Comparison of ENCODE assay signal across 10 cellular contexts in the genomic region with DNA sequence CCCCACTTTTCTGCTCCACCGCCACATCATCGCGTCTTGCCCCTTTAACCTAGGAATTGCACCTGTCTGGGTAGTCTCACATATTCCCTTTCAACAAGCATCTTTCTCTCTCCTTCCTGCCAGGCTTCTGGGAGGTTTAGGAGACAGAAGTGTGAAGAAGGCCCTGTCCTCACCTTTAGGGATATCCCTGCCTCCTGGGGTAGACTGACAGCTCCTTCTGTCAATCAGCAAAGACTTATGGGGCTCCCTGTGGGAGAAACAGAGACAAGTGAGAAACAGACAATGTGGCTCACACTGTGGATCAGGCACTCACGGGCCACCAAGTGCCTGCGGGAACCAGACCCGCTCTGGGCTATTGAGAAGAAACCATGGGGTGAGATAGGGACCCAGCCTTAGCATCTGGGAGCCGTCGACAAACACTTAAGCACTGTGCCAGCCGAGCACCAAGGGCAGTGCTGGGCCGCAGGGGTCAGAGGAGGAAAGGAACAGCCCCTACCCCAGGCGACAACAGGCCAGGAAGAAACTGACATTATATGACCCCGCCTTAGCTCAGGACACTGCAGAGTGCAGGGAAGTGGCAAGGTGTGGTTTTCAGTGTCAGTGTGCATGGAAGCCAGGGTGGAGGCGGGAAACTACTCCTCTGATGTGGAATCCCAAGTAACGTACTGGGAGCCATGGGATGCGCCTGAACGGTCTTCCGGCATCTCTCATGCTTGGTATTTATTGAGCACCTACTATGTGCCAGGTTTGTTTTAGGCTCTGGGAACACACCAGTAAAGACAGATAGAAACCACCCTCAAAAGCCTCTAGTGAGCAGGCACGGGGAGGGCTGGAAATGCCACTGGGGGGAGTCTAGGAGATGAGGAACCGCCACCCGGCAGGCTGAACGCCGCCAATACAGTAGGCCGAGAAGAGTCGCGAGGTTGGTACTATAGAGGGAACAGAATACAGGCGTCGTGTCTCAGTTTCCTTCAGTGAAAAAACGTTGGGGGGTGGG. TPM values are rescaled to one million over a fixed set of nuclear protein-coding genes. Genes with fewer than 3 reads are reported as not detected.
DNase-seq lines count a peak whose midpoint lies in the region; ATAC-seq and TF ChIP-seq lines count a peak whose summit lies in the region.
"Had no signal": no experiment of that assay in that cellular context is flagged by ENCODE, and none has a peak within 500 bp of the region (broad histone marks: within the 10 kb centered on the region; RNA-seq: fewer than 3 reads in every experiment).

No MANE protein-coding gene starts in this region.

- H3K4ac ChIP-seq in H9 (ENCODE audit: low read depth, low read length): no peak overlapping the region

- H2BK20ac ChIP-seq in H9 (ENCODE audit: low read depth, low read length, poor library complexity, severe bottlenecking): no peak overlapping the region

- H3K4me3 ChIP-seq in skeletal muscle tissue (ENCODE audit: low read length in 3 of 3): peak overlapping the region; percentile 51 to 73 (median 68)

- no peak overlapping the region for H2BK5ac ChIP-seq in H9 (ENCODE audit: insufficient read length, low read length)

- no peaks in the 10 kb centered on the region for H3K79me2 ChIP-seq in H9 (ENCODE audit: insufficient read depth, low read length)

- H3K36me3 ChIP-seq in skeletal muscle tissue (ENCODE audit: control insufficient read depth in 3 of 3, insufficient read depth in 3 of 3, low read length in 3 of 3): no peaks in the 10 kb centered on the region

- H2BK120ac ChIP-seq in H9 (ENCODE audit: low read depth, low read length, poor library complexity, severe bottlenecking): no peak overlapping the region

- no peak overlapping the region for H2AFZ ChIP-seq in H9 (ENCODE audit: low read length)

- H4K5ac ChIP-seq in H9 (ENCODE audit: insufficient read length, low read depth, low read length): no peak overlapping the region

- no peak overlapping the region for H3T11ph ChIP-seq in H9 (ENCODE audit: low read length)

- no peak overlapping the region for H3K14ac ChIP-seq in H9 (ENCODE audit: insufficient read depth, low read length)

- H3K4me1 Mint-ChIP-seq in H9: peaks cover 17 to 38% of the 10 kb centered on the region in 2 experiments
- peaks cover 24% of the 10 kb centered on the region for H3K4me1 Mint-ChIP-seq in T-helper 17 cell
- peaks cover 11% of the 10 kb centered on the region for H3K4me1 Mint-ChIP-seq in glutamatergic neuron (ENCODE audit: low read depth, unreplicated experiment)

- peaks cover 7% of the 10 kb centered on the region for H3K23me2 ChIP-seq in H9 (ENCODE audit: insufficient read length, low read depth, low read length, poor library complexity, severe bottlenecking)

- H3K4me2 ChIP-seq in H9 (ENCODE audit: insufficient read depth, insufficient read length, low read length): peak overlapping the region; percentile 93

- H3K36me3 Mint-ChIP-seq in H9 (ENCODE audit: insufficient read depth in 1 of 3, low read depth in 3 of 3): no peaks in the 10 kb centered on the region; a peak in 3 of 7 replicates
- H3K36me3 Mint-ChIP-seq in T-helper 17 cell (ENCODE audit: low read depth): peaks cover 12% of the 10 kb centered on the region
- H3K36me3 Mint-ChIP-seq in glutamatergic neuron (ENCODE audit: unreplicated experiment): peaks cover 6% of the 10 kb centered on the region

- no peak overlapping the region for H3K18ac ChIP-seq in H9 (ENCODE audit: insufficient read length, low read depth, low read length)

- H2AK5ac ChIP-seq in H9 (ENCODE audit: insufficient read length, low read length): no peak overlapping the region

- no peak overlapping the region for H4K91ac ChIP-seq in H9 (ENCODE audit: insufficient read length, low read depth, low read length)

- H3K27me3 Mint-ChIP-seq in H9 (ENCODE audit: low read depth): peaks cover 97% of the 10 kb centered on the region
- peaks cover 36% of the 10 kb centered on the region for H3K27me3 Mint-ChIP-seq in T-helper 17 cell
- peaks cover 26% of the 10 kb centered on the region for H3K27me3 Mint-ChIP-seq in glutamatergic neuron (ENCODE audit: unreplicated experiment)

- H3K9me3 ChIP-seq in H9 (ENCODE audit: control insufficient read depth, low read depth, low read length) (no peaks in the 10 kb centered on the region), T-helper 17 cell (ENCODE audit: control insufficient read depth, low read length, poor library complexity, severe bottlenecking) (no peaks in the 10 kb centered on the region), skeletal muscle tissue (ENCODE audit: control insufficient read depth in 3 of 3, low read length in 3 of 3) (no peaks in the 10 kb centered on the region)

- TF ChIP-seq CTCF in H9 (conservative IDR thresholded peaks at IDR 0.05) (no peak), glutamatergic neuron (IDR thresholded peaks at IDR 0.05; ENCODE audit: partially characterized antibody, unreplicated experiment) (no peak)

- no peak overlapping the region for H3K56ac ChIP-seq in H9 (ENCODE audit: insufficient read length, low read depth, low read length)

- H3K79me1 ChIP-seq in H9 (ENCODE audit: insufficient read depth, low read depth, low read length, poor library complexity, severe bottlenecking): no peaks in the 10 kb centered on the region

- no CpG with 5 or more reads among the region's 28 CpGs for WGBS in H9 (ENCODE audit: extremely low coverage, insufficient read length, low lambda C conversion rate)

- H3K27ac ChIP-seq in H9 (ENCODE audit: insufficient read length, low read depth, low read length): no peak overlapping the region
- H3K27ac ChIP-seq in skeletal muscle tissue (ENCODE audit: low read depth, low read length): no peak overlapping the region

- ATAC-seq in T-helper 17 cell: no peak
- no peak for ATAC-seq in HG02885 (IDR thresholded peaks at IDR 0.05; ENCODE audit: poor library complexity, unreplicated experiment)

- H3K27me3 ChIP-seq in H9 (ENCODE audit: insufficient read depth, low read length) (peaks cover 48% of the 10 kb centered on the region), skeletal muscle tissue (ENCODE audit: control insufficient read depth in 3 of 3, insufficient read depth in 3 of 3, low read length in 3 of 3) (peaks cover 31 to 44% (median 38%) of the 10 kb centered on the region in 3 donors)

- H3K4me1 ChIP-seq in H9 (ENCODE audit: insufficient read depth, low read length) (peaks cover 2% of the 10 kb centered on the region; the same call in 1 of the 2 replicates), skeletal muscle tissue (ENCODE audit: control insufficient read depth in 3 of 3, insufficient read depth in 3 of 3, low read length in 3 of 3) (peaks cover 35 to 48% (median 39%) of the 10 kb centered on the region in 3 donors)

- no peaks in the 10 kb centered on the region for H4K20me1 ChIP-seq in H9 (ENCODE audit: control insufficient read depth, insufficient read depth, insufficient read length)

- H3K9ac ChIP-seq in H9 (ENCODE audit: extremely low read depth, insufficient read length, low read length) (no peak overlapping the region), skeletal muscle tissue (ENCODE audit: low read depth in 1 of 3, low read length in 3 of 3) (peak overlapping the region in 1 of 3 donors; percentile 64)

- no peak overlapping the region for H2BK15ac ChIP-seq in H9 (ENCODE audit: low read depth, low read length)

- H3K23ac ChIP-seq in H9 (ENCODE audit: insufficient read length, low read depth, low read length): no peak overlapping the region

- no peak overlapping the region for H2BK12ac ChIP-seq in H9 (ENCODE audit: insufficient read length, low read depth, low read length)

- no peak for DNase-seq in H9
- DNase-seq in T-helper 17 cell: no peak
- DNase-seq in glutamatergic neuron: no peak
- DNase-seq in kidney glomerular epithelial cell (lab: John Stamatoyannopoulos, UW): no peak
- DNase-seq in AG08395 (ENCODE audit: low spot score): no peak
- DNase-seq: amniotic stem cell had no signal

- peaks cover 0 to 8% of the 10 kb centered on the region in 2 experiments; a peak in 4 of 5 replicates for H3K9me3 Mint-ChIP-seq in H9
- peaks cover 2% of the 10 kb centered on the region for H3K9me3 Mint-ChIP-seq in glutamatergic neuron (ENCODE audit: unreplicated experiment)

- H3K4me3 Mint-ChIP-seq in H9: peak overlapping the region; percentile 49 to 74
- H3K4me3 Mint-ChIP-seq in T-helper 17 cell: peak overlapping the region; percentile 80
- peak overlapping the region; percentile 74 for H3K4me3 Mint-ChIP-seq in glutamatergic neuron (ENCODE audit: unreplicated experiment)

- H3K27ac Mint-ChIP-seq in H9 (no peak overlapping the region), T-helper 17 cell (peak overlapping the region; percentile 6), glutamatergic neuron (ENCODE audit: unreplicated experiment) (peak overlapping the region; percentile 43)

- H4K8ac ChIP-seq in H9 (replicated peaks; ENCODE audit: insufficient read length, low read depth, low read length): no peak overlapping the region

RNA-seq across cellular contexts. Expression of a gene that starts 1.8 kb away (rescaled TPM):
- total RNA-seq in H9 (2021) (0.09 TPM in 1 of 2 replicates, not detected in the other), T-helper 17 cell (under 1 TPM in 1 of 2 donors, not detected in 1; 0.12 TPM), glutamatergic neuron (ENCODE audit: unreplicated experiment) (not detected), skeletal muscle tissue (1.0 TPM)
- total RNA-seq: LHCN-M2 had no signal

RNA-seq across cellular contexts. Expression of a gene that starts 9.0 kb away (rescaled TPM):
- total RNA-seq in H9 (2021): 0.92 and 1.2 TPM in 2 replicates
- total RNA-seq in T-helper 17 cell: under 1 TPM; 0.15 to 0.37 TPM
- 0.15 TPM for total RNA-seq in glutamatergic neuron (ENCODE audit: unreplicated experiment)
- 1.6 TPM for total RNA-seq in skeletal muscle tissue
- total RNA-seq: LHCN-M2 had no signal

RNA-seq across cellular contexts. Expression of a gene that starts 57.7 kb away (rescaled TPM):
- total RNA-seq in H9 (2021): not detected in 2 replicates
- total RNA-seq in T-helper 17 cell: 10 to 100 TPM in 1 of 2 donors, 1 to 10 TPM in 1; 3.8 to 68.5 TPM
- not detected for total RNA-seq in glutamatergic neuron (ENCODE audit: unreplicated experiment)
- total RNA-seq in skeletal muscle tissue: not detected
- total RNA-seq: LHCN-M2, mucosa of gallbladder had no signal

Comparison
In these comparisons a context has a peak if more than half of its experiments do, and no peak if none do; other contexts are left out.
1. H3K27ac Mint-ChIP-seq: peak in T-helper 17 cell (single experiment) and glutamatergic neuron (single experiment); none in H9 (0 of 3).
2. Peak in every context shown above with its lines, with median percentiles within 50 percentile points of each other: H3K4me3 Mint-ChIP-seq.